In genomic region chr1:77275194-77275593, GRCh38 we compare ENCODE assay signal across 25 cellular contexts. TPM values are rescaled to one million over a fixed set of nuclear protein-coding genes. Genes with fewer than 3 reads are reported as not detected.
"Had no signal": no experiment of that assay in that cellular context is flagged by ENCODE, and none has a peak within 500 bp of the region (broad histone marks: within the 10 kb centered on the region; RNA-seq: fewer than 3 reads in every experiment).

No MANE protein-coding gene starts in this region.

- ATAC-seq: K562, Right ventricle myocardium inferior, SK-N-SH treated with all-trans-retinoic acid at 6 μM for 48 hours had no signal

- H3K27ac Mint-ChIP-seq: IgD-negative memory B cell had no signal

- H3K9ac ChIP-seq: KMS-11 had no signal

- H3K27me3 ChIP-seq: Peyer's patch, SJCRH30 had no signal

- H3K4me3 Mint-ChIP-seq: IgD-negative memory B cell had no signal

- H3K4me3 ChIP-seq: K562, PC-9, Peyer's patch, SJCRH30 had no signal

- H3K27ac ChIP-seq: HL-60, KMS-11, PC-9, Peyer's patch, SJCRH30 had no signal

- H3K36me3 Mint-ChIP-seq: IgD-negative memory B cell had no signal

- H3K9me3 ChIP-seq: Peyer's patch, SJCRH30 had no signal

- H2AFZ ChIP-seq: PC-9 had no signal

- H3K36me3 ChIP-seq: Peyer's patch, SJCRH30 had no signal

- DNase-seq: Kasumi-1; MM.1S; NCI-H1092 treated with DMSO at 0.1 percent for 48 hours; NCI-H1436; NCI-H187; NCI-H2029; NCI-H2081 treated with DMSO at 0.1 percent for 48 hours; NCI-H2171; NCI-H226; NCI-H446; NCI-H510A; NCI-H524 treated with DMSO at 0.1 percent for 48 hours; NCI-H69; NK-92 treated with Interleukin-12 subunit alpha and Interleukin-12 subunit beta, amount 100 ng/mL, for 24 hours; OCI-M1; PC-9; Peyer's patch; SHP77 treated with DMSO at 0.1 percent for 48 hours; SJCRH30 had no signal

- H3K4me2 ChIP-seq: KMS-11, PC-9 had no signal

- H3K4me1 ChIP-seq: Peyer's patch, SJCRH30 had no signal

RNA-seq across cellular contexts. Expression of gene AK5, which starts 6.6 kb away (rescaled TPM):
- total RNA-seq: K562 had no signal
